21 cellular contexts compared by ENCODE assay signal in the genomic region with DNA sequence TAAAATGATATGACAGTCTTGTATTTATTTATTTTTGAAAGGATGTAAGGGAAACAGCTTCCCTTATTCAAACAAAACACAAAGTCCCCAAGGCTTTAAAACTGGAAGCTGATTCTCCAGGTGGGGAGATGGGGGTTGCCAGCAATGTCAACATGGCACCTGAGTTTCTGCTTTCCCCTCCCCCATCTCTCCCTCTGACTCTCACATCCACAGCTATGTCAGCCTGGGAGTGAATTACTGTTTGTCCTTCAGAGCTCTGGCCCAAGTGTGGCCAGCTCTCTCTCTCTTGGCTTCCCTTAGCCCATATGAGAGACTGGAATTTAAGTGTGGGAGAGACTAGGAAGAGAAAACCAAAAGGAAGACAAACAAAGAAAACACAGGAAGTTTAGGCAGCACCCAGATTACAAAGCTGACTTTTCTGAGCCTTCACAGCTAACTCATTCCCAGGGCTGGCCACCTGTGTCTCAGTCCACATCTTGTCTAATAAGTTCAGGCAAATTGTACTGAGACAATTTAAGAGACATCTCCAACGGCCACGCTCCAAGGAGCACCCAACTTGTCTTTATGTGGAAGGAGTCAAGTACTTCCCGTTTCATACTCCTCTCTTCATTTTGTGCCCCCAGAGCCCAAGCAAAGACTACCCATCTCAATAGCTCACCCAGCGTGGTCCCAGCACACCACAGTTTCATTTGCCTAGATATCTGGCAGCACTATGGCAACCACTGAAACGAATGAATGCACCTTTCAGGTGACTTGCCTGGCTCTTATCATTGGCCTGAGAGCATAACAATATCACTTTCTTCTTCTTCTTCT.
DNase-seq lines count a peak whose midpoint lies in the region; ATAC-seq and TF ChIP-seq lines count a peak whose summit lies in the region.
"Had no signal": no experiment of that assay in that cellular context is flagged by ENCODE, and none has a peak within 500 bp of the region (broad histone marks: within the 10 kb centered on the region; RNA-seq: fewer than 3 reads in every experiment).

No MANE protein-coding gene starts in this region.

- no peak for ATAC-seq in stimulated activated memory B cell treated with anti-CD40 and anti-IgM and Interleukin-4, amounts not matched to agents 10 μg/mL and 1 μg/mL and 100 μg/mL, for 72 hours
- ATAC-seq: activated naive CD4-positive, alpha-beta T cell treated with anti-CD3 and anti-CD28 coated beads, Interleukin-2, amount 50 U/mL, for 72 hours; psoas muscle; stimulated activated naive B cell treated with anti-CD40 and anti-IgM and Interleukin-4, amounts not matched to agents 10 μg/mL and 1 μg/mL and 100 μg/mL, for 72 hours had no signal

- no peaks in the 10 kb centered on the region for H4K20me1 ChIP-seq in DOHH2 (ENCODE audit: control insufficient read depth, insufficient read depth, low read depth, low read length)

- H3F3A ChIP-seq in DOHH2 (ENCODE audit: control insufficient read depth, insufficient read depth), result peaks cover 12% of the 10 kb centered on the region

- POLR2A ChIA-PET in activated CD4-positive, alpha-beta T cell treated with anti-CD3 and anti-CD28 coated beads, Interleukin-2, amount 10 ng/mL, durations not matched to agents 7 days and 5 days (lab: Charles Lee), result no interaction called here

- DNase-seq in NCI-H526 (lab: John Stamatoyannopoulos, UW) (peak; percentile 67 to 76), left kidney (ENCODE audit: low read depth, low spot score) (peak; percentile 77)
- DNase-seq in effector CD8-positive, alpha-beta T cell (lab: John Stamatoyannopoulos, UW), result no peak
- no peak for DNase-seq in activated CD4-positive, alpha-beta T cell treated with anti-CD3 and anti-CD28 coated beads, Interleukin-2, amount 10 ng/mL, durations not matched to agents 7 days and 5 days
- DNase-seq: activated CD4-positive, alpha-beta T cell treated with anti-CD3 and anti-CD28 coated beads, Interleukin-2, amount 50 U/mL, for 1 hour; dorsolateral prefrontal cortex; MG63; psoas muscle; stimulated activated CD4-positive, alpha-beta T cell treated with anti-CD3 and anti-CD28 coated beads, Interleukin-1b, Interleukin-23, amount 100 ng/mL, for 48 hours; stimulated activated naive B cell treated with anti-CD40 and anti-IgM and Interleukin-4, amounts not matched to agents 10 μg/mL and 1 μg/mL and 100 μg/mL, for 72 hours; T-helper 2 cell had no signal

- peaks cover 10% of the 10 kb centered on the region; the same call in 1 of the 2 replicates for H3K9me3 ChIP-seq in DOHH2 (ENCODE audit: control insufficient read depth, insufficient read depth, low read length)
- H3K9me3 ChIP-seq: MG63, psoas muscle, vagina had no signal

- peaks cover 30% of the 10 kb centered on the region for H3K4me1 ChIP-seq in DOHH2 (ENCODE audit: control insufficient read depth, low read length)
- H3K4me1 ChIP-seq: psoas muscle, vagina had no signal

- H3K36me3 ChIP-seq in DOHH2 (ENCODE audit: control insufficient read depth, low read length), result no peaks in the 10 kb centered on the region
- H3K36me3 ChIP-seq: MG63, vagina had no signal

- H3K27me3 ChIP-seq in DOHH2 (ENCODE audit: control insufficient read depth, low read length), result no peaks in the 10 kb centered on the region
- H3K27me3 ChIP-seq: dorsolateral prefrontal cortex, MG63, vagina had no signal

- peak overlapping the region; percentile 13 for H3K27ac ChIP-seq in C4-2B
- peak overlapping the region; percentile 95 for H3K27ac ChIP-seq in DOHH2 (ENCODE audit: low read depth, low read length)
- H3K27ac ChIP-seq: dorsolateral prefrontal cortex, epithelial cell of prostate, HL-60, psoas muscle, SK-N-MC, skin epidermis, vagina had no signal

- H3K4me3 ChIP-seq in DOHH2 (ENCODE audit: low read length), result peak overlapping the region; percentile 51
- H3K4me3 ChIP-seq: dorsolateral prefrontal cortex, MG63, psoas muscle, SK-N-MC, skin epidermis, vagina had no signal

- no peaks in the 10 kb centered on the region for H3K9me3 Mint-ChIP-seq in stimulated activated memory B cell treated with anti-CD40 and anti-IgM and Interleukin-4, amounts not matched to agents 10 μg/mL and 1 μg/mL and 100 μg/mL, for 72 hours
- H3K9me3 Mint-ChIP-seq in activated CD4-positive, alpha-beta T cell treated with anti-CD3 and anti-CD28 coated beads, Interleukin-2, amount 10 ng/mL, durations not matched to agents 7 days and 5 days, result peaks cover 9% of the 10 kb centered on the region
- H3K9me3 Mint-ChIP-seq: activated naive CD4-positive, alpha-beta T cell treated with anti-CD3 and anti-CD28 coated beads, Interleukin-2, amount 50 U/mL, for 72 hours; stimulated activated naive B cell treated with anti-CD40 and anti-IgM and Interleukin-4, amounts not matched to agents 10 μg/mL and 1 μg/mL and 100 μg/mL, for 72 hours had no signal

- CTCF ChIA-PET in activated CD4-positive, alpha-beta T cell treated with anti-CD3 and anti-CD28 coated beads, Interleukin-2, amount 10 ng/mL, durations not matched to agents 7 days and 5 days (lab: Charles Lee), result no interaction called here

- no peaks in the 10 kb centered on the region for H3K9me2 ChIP-seq in DOHH2 (replicated peaks; ENCODE audit: control insufficient read depth, low read length)

- no peaks in the 10 kb centered on the region for H3K27me3 Mint-ChIP-seq in stimulated activated memory B cell treated with anti-CD40 and anti-IgM and Interleukin-4, amounts not matched to agents 10 μg/mL and 1 μg/mL and 100 μg/mL, for 72 hours
- H3K27me3 Mint-ChIP-seq in activated CD4-positive, alpha-beta T cell treated with anti-CD3 and anti-CD28 coated beads, Interleukin-2, amount 10 ng/mL, durations not matched to agents 7 days and 5 days, result no peaks in the 10 kb centered on the region
- H3K27me3 Mint-ChIP-seq: stimulated activated naive B cell treated with anti-CD40 and anti-IgM and Interleukin-4, amounts not matched to agents 10 μg/mL and 1 μg/mL and 100 μg/mL, for 72 hours had no signal

- TF ChIP-seq CTCF in C4-2B (conservative IDR thresholded peaks at IDR 0.05) (no peak), DOHH2 (IDR thresholded peaks at IDR 0.05; ENCODE audit: low read depth, low read length, poor library complexity, severe bottlenecking) (no peak)

- H3K36me3 Mint-ChIP-seq in stimulated activated memory B cell treated with anti-CD40 and anti-IgM and Interleukin-4, amounts not matched to agents 10 μg/mL and 1 μg/mL and 100 μg/mL, for 72 hours, result no peaks in the 10 kb centered on the region
- H3K36me3 Mint-ChIP-seq in activated CD4-positive, alpha-beta T cell treated with anti-CD3 and anti-CD28 coated beads, Interleukin-2, amount 10 ng/mL, durations not matched to agents 7 days and 5 days (ENCODE audit: low read depth), result no peaks in the 10 kb centered on the region
- H3K36me3 Mint-ChIP-seq: activated naive CD4-positive, alpha-beta T cell treated with anti-CD3 and anti-CD28 coated beads, Interleukin-2, amount 50 U/mL, for 72 hours; stimulated activated naive B cell treated with anti-CD40 and anti-IgM and Interleukin-4, amounts not matched to agents 10 μg/mL and 1 μg/mL and 100 μg/mL, for 72 hours had no signal

- peak overlapping the region; percentile 66 for H3K4me2 ChIP-seq in DOHH2 (ENCODE audit: low read length)

- H3K4me3 Mint-ChIP-seq in stimulated activated memory B cell treated with anti-CD40 and anti-IgM and Interleukin-4, amounts not matched to agents 10 μg/mL and 1 μg/mL and 100 μg/mL, for 72 hours, result no peak overlapping the region
- no peak overlapping the region for H3K4me3 Mint-ChIP-seq in activated CD4-positive, alpha-beta T cell treated with anti-CD3 and anti-CD28 coated beads, Interleukin-2, amount 10 ng/mL, durations not matched to agents 7 days and 5 days
- H3K4me3 Mint-ChIP-seq: activated T-helper 1 cell treated with anti-CD3 and anti-CD28 coated beads, Interleukin-12 subunit alpha, Interleukin-12 subunit beta, Interleukin-2, Interleukin-4 antibody, amounts not matched to agents 30 ng/mL and 10 ng/mL and 1 ng/mL, durations not matched to agents 14 hours and 24 hours and 36 hours; stimulated activated naive B cell treated with anti-CD40 and anti-IgM and Interleukin-4, amounts not matched to agents 10 μg/mL and 1 μg/mL and 100 μg/mL, for 72 hours had no signal

- H3K4me1 Mint-ChIP-seq in stimulated activated memory B cell treated with anti-CD40 and anti-IgM and Interleukin-4, amounts not matched to agents 10 μg/mL and 1 μg/mL and 100 μg/mL, for 72 hours, result no peaks in the 10 kb centered on the region
- no peaks in the 10 kb centered on the region for H3K4me1 Mint-ChIP-seq in activated CD4-positive, alpha-beta T cell treated with anti-CD3 and anti-CD28 coated beads, Interleukin-2, amount 10 ng/mL, durations not matched to agents 7 days and 5 days
- H3K4me1 Mint-ChIP-seq: stimulated activated naive B cell treated with anti-CD40 and anti-IgM and Interleukin-4, amounts not matched to agents 10 μg/mL and 1 μg/mL and 100 μg/mL, for 72 hours had no signal

- H3K27ac Mint-ChIP-seq in stimulated activated memory B cell treated with anti-CD40 and anti-IgM and Interleukin-4, amounts not matched to agents 10 μg/mL and 1 μg/mL and 100 μg/mL, for 72 hours, result no peak overlapping the region
- no peak overlapping the region for H3K27ac Mint-ChIP-seq in activated CD4-positive, alpha-beta T cell treated with anti-CD3 and anti-CD28 coated beads, Interleukin-2, amount 10 ng/mL, durations not matched to agents 7 days and 5 days
- H3K27ac Mint-ChIP-seq: activated naive CD4-positive, alpha-beta T cell treated with anti-CD3 and anti-CD28 coated beads, Interleukin-2, amount 50 U/mL, for 72 hours; activated T-helper 1 cell treated with anti-CD3 and anti-CD28 coated beads, Interleukin-12 subunit alpha, Interleukin-12 subunit beta, Interleukin-2, Interleukin-4 antibody, amounts not matched to agents 30 ng/mL and 10 ng/mL and 1 ng/mL, durations not matched to agents 14 hours and 24 hours and 36 hours; stimulated activated naive B cell treated with anti-CD40 and anti-IgM and Interleukin-4, amounts not matched to agents 10 μg/mL and 1 μg/mL and 100 μg/mL, for 72 hours had no signal

- H3K79me2 ChIP-seq in DOHH2 (ENCODE audit: control insufficient read depth, low read length), result no peaks in the 10 kb centered on the region

Comparison
In these comparisons a context has a peak if more than half of its experiments do, and no peak if none do; other contexts are left out.
1. DNase-seq: peak in NCI-H526 (2 of 2) and left kidney (single experiment); none in effector CD8-positive, alpha-beta T cell (single experiment) and activated CD4-positive, alpha-beta T cell treated with anti-CD3 and anti-CD28 coated beads, Interleukin-2, amount 10 ng/mL, durations not matched to agents 7 days and 5 days (single experiment).